8 cellular contexts compared by ENCODE assay signal in the genomic region with DNA sequence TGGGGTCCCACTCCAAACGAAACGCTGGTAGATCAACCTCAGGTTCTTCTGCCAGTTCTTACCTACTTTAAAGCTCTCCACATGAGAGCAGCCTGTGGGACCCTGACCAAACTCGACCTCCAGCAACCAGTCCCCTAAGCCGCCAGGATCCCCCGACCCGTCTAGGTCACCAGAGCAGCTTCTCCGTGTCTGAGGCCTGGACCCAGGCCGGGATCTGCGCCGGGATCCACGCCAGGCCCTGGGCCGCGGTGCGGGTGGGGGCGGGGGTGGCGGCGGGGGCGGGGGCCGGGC. TPM values are rescaled to one million over a fixed set of nuclear protein-coding genes. Genes with fewer than 3 reads are reported as not detected.
DNase-seq lines count a peak whose midpoint lies in the region; ATAC-seq and TF ChIP-seq lines count a peak whose summit lies in the region.

No MANE protein-coding gene starts in this region.

- H3K4me3 Mint-ChIP-seq in IgD-negative memory B cell (peak overlapping the region; percentile 79 to 100 (median 88)), progenitor cell of endocrine pancreas (ENCODE audit: low read depth) (peak overlapping the region; percentile 75)

- H3K9me3 Mint-ChIP-seq in IgD-negative memory B cell (no peaks in the 10 kb centered on the region), progenitor cell of endocrine pancreas (ENCODE audit: low read depth) (peaks cover 7% of the 10 kb centered on the region)

- H3K27ac Mint-ChIP-seq in IgD-negative memory B cell (peak overlapping the region; percentile 16 to 76 (median 76)), progenitor cell of endocrine pancreas (peak overlapping the region; percentile 87)

- no peaks in the 10 kb centered on the region for H3K36me3 Mint-ChIP-seq in IgD-negative memory B cell
- peaks cover 2% of the 10 kb centered on the region for H3K36me3 Mint-ChIP-seq in progenitor cell of endocrine pancreas (ENCODE audit: insufficient read depth)

- no peaks in the 10 kb centered on the region for H3K4me1 ChIP-seq in effector memory CD4-positive, alpha-beta T cell (ENCODE audit: control insufficient read depth, insufficient read depth, low read length, poor library complexity, severe bottlenecking)
- no peaks in the 10 kb centered on the region for H3K4me1 ChIP-seq in aorta (ENCODE audit: control insufficient read depth in 1 of 2, insufficient read depth in 2 of 2, low read length in 2 of 2)

- DNase-seq in GM12865 (ENCODE audit: low read depth), result peak; percentile 3
- DNase-seq in effector memory CD4-positive, alpha-beta T cell, result no peak
- DNase-seq in progenitor cell of endocrine pancreas (ENCODE audit: low spot score, unreplicated experiment), result no peak
- DNase-seq in SHP77 treated with DMSO at 0.1 percent for 48 hours (lab: John Stamatoyannopoulos, UW), result no peak
- no peak for DNase-seq in aorta
- no peak for DNase-seq in NOMO-1 treated with dmso at 0.1 percent for 144 hours (lab: John Stamatoyannopoulos, UW; ENCODE audit: unreplicated experiment)
- no peak for DNase-seq in germinal center (ENCODE audit: low spot score)

- peak overlapping the region; percentile 89 for H3K27ac ChIP-seq in effector memory CD4-positive, alpha-beta T cell (ENCODE audit: insufficient read depth, low read length, poor library complexity, severe bottlenecking)
- peak overlapping the region in 1 of 2 donors; percentile 51 for H3K27ac ChIP-seq in aorta (ENCODE audit: low read depth in 1 of 2, low read length in 2 of 2)

- H3K27me3 ChIP-seq in effector memory CD4-positive, alpha-beta T cell (replicated peaks; ENCODE audit: control insufficient read depth, insufficient read depth, low read length, poor library complexity, severe bottlenecking), result no peaks in the 10 kb centered on the region
- H3K27me3 ChIP-seq in aorta (ENCODE audit: control insufficient read depth in 1 of 2, insufficient read depth in 2 of 2, low read length in 1 of 2), result no peaks in the 10 kb centered on the region

- H3K36me3 ChIP-seq in effector memory CD4-positive, alpha-beta T cell (ENCODE audit: control insufficient read depth, insufficient read depth, low read length), result no peaks in the 10 kb centered on the region
- no peaks in the 10 kb centered on the region for H3K36me3 ChIP-seq in aorta (ENCODE audit: control insufficient read depth in 1 of 2, insufficient read depth in 2 of 2, low read length in 1 of 2)

- TF ChIP-seq CTCF in GM12865 (IDR thresholded peaks at IDR 0.05; ENCODE audit: insufficient read depth, low read depth, low read length, missing control alignments) (no peak), progenitor cell of endocrine pancreas (IDR thresholded peaks at IDR 0.05; ENCODE audit: unreplicated experiment) (no peak)

- 1 to 18% methylated on average over 19 of the region's 19 CpGs for WGBS in aorta, 2 donors

- no peaks in the 10 kb centered on the region for H3K9me3 ChIP-seq in effector memory CD4-positive, alpha-beta T cell (ENCODE audit: control insufficient read depth, low read length)
- H3K9me3 ChIP-seq in aorta (ENCODE audit: control insufficient read depth, low read length), result no peaks in the 10 kb centered on the region

- H3K4me1 Mint-ChIP-seq in IgD-negative memory B cell, result peaks cover 3 to 5% (median 5%) of the 10 kb centered on the region in 3 donors
- no peaks in the 10 kb centered on the region for H3K4me1 Mint-ChIP-seq in progenitor cell of endocrine pancreas (ENCODE audit: low read depth)

- peak overlapping the region; percentile 56 for H3K4me3 ChIP-seq in GM12865 (ENCODE audit: low read depth, low read length)
- H3K4me3 ChIP-seq in effector memory CD4-positive, alpha-beta T cell (ENCODE audit: insufficient read depth, low read depth, low read length, poor library complexity, severe bottlenecking), result peak overlapping the region; percentile 20
- peak overlapping the region in 1 of 2 donors; percentile 5 for H3K4me3 ChIP-seq in aorta (ENCODE audit: low read length in 2 of 2)

- intact Hi-C loops in aorta (cut with DNase I), result no loop called here

- no peak for ATAC-seq in aorta (ENCODE audit: low FRiP score)

- H3K27me3 Mint-ChIP-seq in IgD-negative memory B cell (peaks cover 3% of the 10 kb centered on the region), progenitor cell of endocrine pancreas (no peaks in the 10 kb centered on the region)

RNA-seq across cellular contexts. Expression of gene USP51, which starts 1.4 kb away (rescaled TPM):
- polyA plus RNA-seq in IgD-negative memory B cell, result 0.45 TPM
- total RNA-seq in progenitor cell of endocrine pancreas, result 8.1 and 8.6 TPM in 2 replicates
- 1 to 10 TPM; 1.4 to 2.7 TPM for total RNA-seq in aorta
- under 1 TPM; 0.25 to 0.31 TPM for polyA plus RNA-seq in aorta

RNA-seq across cellular contexts. Expression of gene MAGEH1, which starts 36.3 kb away (rescaled TPM):
- polyA plus RNA-seq in IgD-negative memory B cell, result 18.2 TPM
- 28.3 and 33.6 TPM in 2 replicates for total RNA-seq in progenitor cell of endocrine pancreas
- total RNA-seq in aorta, result 10 to 100 TPM; 32.3 to 37.2 TPM
- 10 to 100 TPM; 29.9 to 51.3 TPM for polyA plus RNA-seq in aorta
